ENCODE assay signal across 22 cellular contexts in genomic region chr7:78434281-78434680, GRCh38.
DNase-seq lines count a peak whose midpoint lies in the region; ATAC-seq and TF ChIP-seq lines count a peak whose summit lies in the region.
"Had no signal": no experiment of that assay in that cellular context is flagged by ENCODE, and none has a peak within 500 bp of the region (broad histone marks: within the 10 kb centered on the region; RNA-seq: fewer than 3 reads in every experiment).

No MANE protein-coding gene starts in this region.

- intact Hi-C loops in sigmoid colon (cut with DNase I): no loop called here

- no peaks in the 10 kb centered on the region for H4K20me1 ChIP-seq in osteoblast (ENCODE audit: insufficient read depth, low read length)

- H3K4me2 ChIP-seq in osteoblast (ENCODE audit: insufficient read depth, low read length): no peak overlapping the region

- no peak overlapping the region for H3K27ac ChIP-seq in sigmoid colon
- H3K27ac ChIP-seq in osteoblast (ENCODE audit: low read depth, low read length): no peak overlapping the region
- H3K27ac ChIP-seq: GM23248 had no signal

- H3K79me2 ChIP-seq in osteoblast (ENCODE audit: insufficient read depth, low read length): no peaks in the 10 kb centered on the region

- peaks cover 29% of the 10 kb centered on the region for H3K4me1 Mint-ChIP-seq in HFFc6 (ENCODE audit: low read depth)
- H3K4me1 Mint-ChIP-seq: activated CD4-positive, alpha-beta T cell treated with anti-CD3 and anti-CD28 coated beads, Interleukin-2, amount 10 ng/mL, durations not matched to agents 24 days and 14 days had no signal

- no peak for TF ChIP-seq POLR2A in sigmoid colon (IDR thresholded peaks at IDR 0.05)

- 93 to 98% methylated on average over 1 of the region's 1 CpG for WGBS in sigmoid colon, 2 donors

- DNase-seq in AG10803 (ENCODE audit: low read depth): no peak
- DNase-seq in HFFc6: no peak
- no peak for DNase-seq in astrocyte of the cerebellum (ENCODE audit: low read depth)
- DNase-seq in iPS-NIHi11 (ENCODE audit: low spot score): peak; percentile 24
- DNase-seq in sigmoid colon: no peak
- no peak for DNase-seq in KBM-7
- no peak for DNase-seq in osteoblast (ENCODE audit: insufficient read length, low spot score, missing footprints)
- DNase-seq: activated CD4-positive, alpha-beta T cell treated with anti-CD3 and anti-CD28 coated beads, Interleukin-2, amount 10 ng/mL, durations not matched to agents 24 days and 14 days; activated CD8-positive, alpha-beta memory T cell treated with anti-CD3 and anti-CD28 coated beads, Interleukin-2, amount 50 U/mL, for 4 hours; activated gamma-delta T cell treated with Interleukin-2 at 50 U/mL for 16 hours; amniotic stem cell; cerebellar nuclear complex; GM23248; Kasumi-1; NCI-H1436; NCI-H2171; NCI-H774; nephron progenitor cell; RPMI8226; trophoblast cell had no signal

- TF ChIP-seq EP300 in sigmoid colon (IDR thresholded peaks at IDR 0.05): no peak

- no peaks in the 10 kb centered on the region for H3K9me3 Mint-ChIP-seq in HFFc6
- H3K9me3 Mint-ChIP-seq: activated CD4-positive, alpha-beta T cell treated with anti-CD3 and anti-CD28 coated beads, Interleukin-2, amount 10 ng/mL, durations not matched to agents 24 days and 14 days; nephron progenitor cell had no signal

- H3K27me3 ChIP-seq in sigmoid colon (no peaks in the 10 kb centered on the region), osteoblast (ENCODE audit: insufficient read depth, low read length) (no peaks in the 10 kb centered on the region)

- in situ Hi-C loops in astrocyte of the cerebellum (cut with HindIII; ENCODE audit: low sequenced_read_pairs): no loop called here
- in situ Hi-C loops in KBM-7 (cut with MboI; ENCODE audit: low pct_unique_long_range_greater_than_20kb, low sequenced_read_pairs): no loop called here

- no peak overlapping the region for H3K27ac Mint-ChIP-seq in HFFc6
- H3K27ac Mint-ChIP-seq: activated CD4-positive, alpha-beta T cell treated with anti-CD3 and anti-CD28 coated beads, Interleukin-2, amount 10 ng/mL, durations not matched to agents 24 days and 14 days; mesothelial cell of epicardium; nephron progenitor cell had no signal

- H3K4me1 ChIP-seq in sigmoid colon: no peaks in the 10 kb centered on the region
- H3K4me1 ChIP-seq in osteoblast (ENCODE audit: insufficient read depth, low read length): peaks cover 6% of the 10 kb centered on the region

- H2AFZ ChIP-seq in osteoblast (ENCODE audit: low read length): no peak overlapping the region
- H2AFZ ChIP-seq: GM23248 had no signal

- H3K9me3 ChIP-seq in sigmoid colon: no peaks in the 10 kb centered on the region
- H3K9me3 ChIP-seq in osteoblast (ENCODE audit: low read depth, low read length): no peaks in the 10 kb centered on the region

- no peak for ATAC-seq in HG03354 (IDR thresholded peaks at IDR 0.05; ENCODE audit: poor library complexity, severe bottlenecking, unreplicated experiment)

- H3K36me3 ChIP-seq in sigmoid colon (no peaks in the 10 kb centered on the region), osteoblast (ENCODE audit: insufficient read depth, low read length) (no peaks in the 10 kb centered on the region)

- H3K36me3 Mint-ChIP-seq in HFFc6 (ENCODE audit: low read depth): no peaks in the 10 kb centered on the region
- H3K36me3 Mint-ChIP-seq: mesothelial cell of epicardium had no signal

- TF ChIP-seq CTCF in AG10803 (conservative IDR thresholded peaks at IDR 0.05; ENCODE audit: low read length) (0 out of 2 replicates have a peak, but pooled peaks have one; percentile 5), HFFc6 (IDR thresholded peaks at IDR 0.05) (peak; percentile 31; the same call in 1 of the 2 replicates), astrocyte of the cerebellum (IDR thresholded peaks at IDR 0.05; ENCODE audit: low read depth, low read length, missing control alignments) (peak; percentile 9), sigmoid colon (IDR thresholded peaks at IDR 0.05) (no peak), osteoblast (IDR thresholded peaks at IDR 0.05; ENCODE audit: extremely low read depth, low read depth, low read length) (no peak)

- no peaks in the 10 kb centered on the region; the same call in none of the 2 replicates for H3K27me3 Mint-ChIP-seq in HFFc6 (ENCODE audit: insufficient read depth)
- H3K27me3 Mint-ChIP-seq: activated CD4-positive, alpha-beta T cell treated with anti-CD3 and anti-CD28 coated beads, Interleukin-2, amount 10 ng/mL, durations not matched to agents 24 days and 14 days had no signal

- H3K4me3 Mint-ChIP-seq in HFFc6: no peak overlapping the region
- H3K4me3 Mint-ChIP-seq: activated CD4-positive, alpha-beta T cell treated with anti-CD3 and anti-CD28 coated beads, Interleukin-2, amount 10 ng/mL, durations not matched to agents 24 days and 14 days; mesothelial cell of epicardium; nephron progenitor cell had no signal

- H3K4me3 ChIP-seq in AG10803 (ENCODE audit: low read length) (no peak overlapping the region), astrocyte of the cerebellum (ENCODE audit: low read depth, low read length) (no peak overlapping the region), sigmoid colon (no peak overlapping the region), osteoblast (ENCODE audit: insufficient read depth, low read length) (no peak overlapping the region)
- H3K4me3 ChIP-seq: GM23248 had no signal

Comparison
In these comparisons a context has a peak if more than half of its experiments do, and no peak if none do; other contexts are left out.
1. CTCF ChIP-seq: peak in AG10803 (single experiment), HFFc6 (single experiment) and astrocyte of the cerebellum (single experiment); none in sigmoid colon (0 of 4) and osteoblast (single experiment).